8 cellular contexts compared by ENCODE assay signal in genomic region chr6:158231551-158232444, GRCh38.
DNase-seq lines count a peak whose midpoint lies in the region; ATAC-seq and TF ChIP-seq lines count a peak whose summit lies in the region.

No MANE protein-coding gene starts in this region.

- H3K27ac Mint-ChIP-seq in activated CD4-positive, alpha-beta T cell treated with anti-CD3 and anti-CD28 coated beads, Interleukin-2, amount 10 ng/mL, durations not matched to agents 24 days and 14 days: peak overlapping the region; percentile 90
- H3K27ac Mint-ChIP-seq in dendritic cell treated with granulocyte-macrophage colony-stimulating factor and Interleukin-4, amounts not matched to agents 40 ng/mL and 50 ng/mL, for 4 days: peak overlapping the region; percentile 91

- no peak for TF ChIP-seq CTCF in 22Rv1 (IDR thresholded peaks at IDR 0.05)
- TF ChIP-seq CTCF in liver (IDR thresholded peaks at IDR 0.05; ENCODE audit: low read depth, low read length, missing input control): no peak

- H3K4me3 Mint-ChIP-seq in activated CD4-positive, alpha-beta T cell treated with anti-CD3 and anti-CD28 coated beads, Interleukin-2, amount 10 ng/mL, durations not matched to agents 24 days and 14 days: peak overlapping the region; percentile 90
- peak overlapping the region; percentile 90 for H3K4me3 Mint-ChIP-seq in dendritic cell treated with granulocyte-macrophage colony-stimulating factor and Interleukin-4, amounts not matched to agents 40 ng/mL and 50 ng/mL, for 4 days

- H3K27ac ChIP-seq in 22Rv1 (peak overlapping the region; percentile 92), liver (ENCODE audit: low read depth in 1 of 2, low read length in 2 of 2) (peak overlapping the region; percentile 76 to 77)

- H3K4me1 ChIP-seq in liver (ENCODE audit: control insufficient read depth in 4 of 4, insufficient read depth in 4 of 4, low read length in 3 of 4): peaks cover 0 to 15% (median 4%) of the 10 kb centered on the region in 4 donors

- ATAC-seq in GM18502 (IDR thresholded peaks at IDR 0.05; ENCODE audit: poor library complexity, unreplicated experiment): peak; percentile 74
- peak; percentile 62 for ATAC-seq in HG03025 (IDR thresholded peaks at IDR 0.05; ENCODE audit: low FRiP score, unreplicated experiment)

- H3K27me3 Mint-ChIP-seq in activated CD4-positive, alpha-beta T cell treated with anti-CD3 and anti-CD28 coated beads, Interleukin-2, amount 10 ng/mL, durations not matched to agents 24 days and 14 days: peaks cover 11% of the 10 kb centered on the region
- H3K27me3 Mint-ChIP-seq in dendritic cell treated with granulocyte-macrophage colony-stimulating factor and Interleukin-4, amounts not matched to agents 40 ng/mL and 50 ng/mL, for 4 days: peaks cover 15% of the 10 kb centered on the region

- TF ChIP-seq RAD21 in liver (IDR thresholded peaks at IDR 0.05): peak in 1 of 2 donors; percentile 12

- H3K27me3 ChIP-seq in liver (ENCODE audit: control insufficient read depth in 4 of 4, insufficient read depth in 4 of 4, low read length in 3 of 4): no peaks in the 10 kb centered on the region

- H3K36me3 Mint-ChIP-seq in activated CD4-positive, alpha-beta T cell treated with anti-CD3 and anti-CD28 coated beads, Interleukin-2, amount 10 ng/mL, durations not matched to agents 24 days and 14 days (ENCODE audit: low read depth): peaks cover 6% of the 10 kb centered on the region
- H3K36me3 Mint-ChIP-seq in dendritic cell treated with granulocyte-macrophage colony-stimulating factor and Interleukin-4, amounts not matched to agents 40 ng/mL and 50 ng/mL, for 4 days (ENCODE audit: low read depth): peaks cover 13% of the 10 kb centered on the region

- peak overlapping the region; percentile 56 to 100 (median 87) for H3K4me3 ChIP-seq in liver (ENCODE audit: low read depth in 1 of 3, low read length in 3 of 3)

- intact Hi-C loops in activated CD4-positive, alpha-beta T cell treated with anti-CD3 and anti-CD28 coated beads, Interleukin-2, amount 10 ng/mL, durations not matched to agents 24 days and 14 days (cut with micrococcal nuclease): loop anchor here (5.0 kb wide), 3 partner anchors 41 to 331 kb away; partner anchors contain the start of gene TMEM181
- intact Hi-C loops in dendritic cell treated with granulocyte-macrophage colony-stimulating factor and Interleukin-4, amounts not matched to agents 40 ng/mL and 50 ng/mL, for 4 days (cut with micrococcal nuclease): no loop called here

- no peaks in the 10 kb centered on the region for H3K9me3 Mint-ChIP-seq in activated CD4-positive, alpha-beta T cell treated with anti-CD3 and anti-CD28 coated beads, Interleukin-2, amount 10 ng/mL, durations not matched to agents 24 days and 14 days
- no peaks in the 10 kb centered on the region for H3K9me3 Mint-ChIP-seq in dendritic cell treated with granulocyte-macrophage colony-stimulating factor and Interleukin-4, amounts not matched to agents 40 ng/mL and 50 ng/mL, for 4 days

- H3K36me3 ChIP-seq in liver (ENCODE audit: control insufficient read depth in 4 of 4, insufficient read depth in 3 of 4, low read depth in 1 of 4, low read length in 3 of 4): no peaks in the 10 kb centered on the region

- H3K9me3 ChIP-seq in liver (ENCODE audit: control insufficient read depth in 4 of 4, low read length in 3 of 4): no peaks in the 10 kb centered on the region

- DNase-seq in NCI-H345 treated with DMSO at 0.1 percent for 48 hours (lab: John Stamatoyannopoulos, UW; ENCODE audit: unreplicated experiment): peak; percentile 28
- DNase-seq in activated CD4-positive, alpha-beta T cell treated with anti-CD3 and anti-CD28 coated beads, Interleukin-2, amount 10 ng/mL, durations not matched to agents 24 days and 14 days: peak; percentile 94
- peak; percentile 71 to 75 for DNase-seq in stimulated activated CD4-positive, alpha-beta T cell treated with anti-CD3 and anti-CD28 coated beads, Interleukin-4, amount 100 ng/mL, for 4 hours

- WGBS in liver: under 1% methylated on average over 123 of the region's 123 CpGs

- H3K4me1 Mint-ChIP-seq in activated CD4-positive, alpha-beta T cell treated with anti-CD3 and anti-CD28 coated beads, Interleukin-2, amount 10 ng/mL, durations not matched to agents 24 days and 14 days: peaks cover 23% of the 10 kb centered on the region
- H3K4me1 Mint-ChIP-seq in dendritic cell treated with granulocyte-macrophage colony-stimulating factor and Interleukin-4, amounts not matched to agents 40 ng/mL and 50 ng/mL, for 4 days (ENCODE audit: low read depth): peaks cover 23% of the 10 kb centered on the region

- peak overlapping the region; percentile 26 to 52 for H3K9ac ChIP-seq in liver (ENCODE audit: low read depth in 1 of 2, low read length in 2 of 2)

TF ChIP-seq in liver, 16 proteins besides CTCF, POLR2A, EP300 and RAD21:
- TF ChIP-seq ATF3 (IDR thresholded peaks at IDR 0.05) (no peak), MAX (IDR thresholded peaks at IDR 0.05) (no peak), ZBTB33 (IDR thresholded peaks at IDR 0.05) (no peak), YY1 (IDR thresholded peaks at IDR 0.05) (peak; percentile 36), FOXA1 (IDR thresholded peaks at IDR 0.05) (no peak), GABPA (IDR thresholded peaks at IDR 0.05 in 1 of 2, conservative IDR thresholded peaks at IDR 0.05 in 1 of 2) (peak in 1 of 2 donors; percentile 10)

Comparison
In these comparisons a context has a peak if more than half of its experiments do, and no peak if none do; other contexts are left out.
1. Peak in every context shown above with its lines: DNase-seq, ATAC-seq, H3K4me3 ChIP-seq and H3K27ac ChIP-seq.
2. DNase-seq: peak in every context shown above with its lines; median percentile 94 in activated CD4-positive, alpha-beta T cell treated with anti-CD3 and anti-CD28 coated beads, Interleukin-2, amount 10 ng/mL, durations not matched to agents 24 days and 14 days; 73 in stimulated activated CD4-positive, alpha-beta T cell treated with anti-CD3 and anti-CD28 coated beads, Interleukin-4, amount 100 ng/mL, for 4 hours; 28 in NCI-H345 treated with DMSO at 0.1 percent for 48 hours.